1 cellular context compared by ENCODE assay signal in the genomic region with DNA sequence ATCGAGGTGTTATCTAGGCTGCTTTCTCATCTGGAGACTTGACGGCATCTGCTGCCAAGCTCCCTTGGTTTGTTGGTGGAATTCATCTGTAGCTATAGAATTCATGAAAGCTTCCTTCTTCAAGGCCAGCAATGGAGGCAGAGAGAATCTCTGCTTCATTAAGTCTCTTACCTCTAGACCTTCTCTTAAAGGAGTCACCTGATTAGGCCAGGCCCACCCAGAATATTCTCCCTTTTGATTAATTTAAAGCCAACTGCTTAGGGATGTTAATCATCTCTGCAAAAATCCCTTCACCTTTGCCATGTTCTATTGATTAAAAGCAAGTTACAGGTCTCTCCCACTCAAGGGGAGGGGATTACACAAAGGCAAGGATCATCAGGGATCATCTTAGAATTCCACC.
TF ChIP-seq lines count a peak whose summit lies in the region.

No MANE protein-coding gene starts in this region.

TF ChIP-seq in K562, 482 proteins besides CTCF, POLR2A, EP300 and RAD21:
- TF ChIP-seq RBM25 (IDR thresholded peaks at IDR 0.05; ENCODE audit: low read depth, low read length, severe bottlenecking) (peak; percentile 52), ZNF134 (CRISPR knock-in tag; conservative IDR thresholded peaks at IDR 0.05) (peak; percentile 99)
- TF ChIP-seq, protein P1, sequence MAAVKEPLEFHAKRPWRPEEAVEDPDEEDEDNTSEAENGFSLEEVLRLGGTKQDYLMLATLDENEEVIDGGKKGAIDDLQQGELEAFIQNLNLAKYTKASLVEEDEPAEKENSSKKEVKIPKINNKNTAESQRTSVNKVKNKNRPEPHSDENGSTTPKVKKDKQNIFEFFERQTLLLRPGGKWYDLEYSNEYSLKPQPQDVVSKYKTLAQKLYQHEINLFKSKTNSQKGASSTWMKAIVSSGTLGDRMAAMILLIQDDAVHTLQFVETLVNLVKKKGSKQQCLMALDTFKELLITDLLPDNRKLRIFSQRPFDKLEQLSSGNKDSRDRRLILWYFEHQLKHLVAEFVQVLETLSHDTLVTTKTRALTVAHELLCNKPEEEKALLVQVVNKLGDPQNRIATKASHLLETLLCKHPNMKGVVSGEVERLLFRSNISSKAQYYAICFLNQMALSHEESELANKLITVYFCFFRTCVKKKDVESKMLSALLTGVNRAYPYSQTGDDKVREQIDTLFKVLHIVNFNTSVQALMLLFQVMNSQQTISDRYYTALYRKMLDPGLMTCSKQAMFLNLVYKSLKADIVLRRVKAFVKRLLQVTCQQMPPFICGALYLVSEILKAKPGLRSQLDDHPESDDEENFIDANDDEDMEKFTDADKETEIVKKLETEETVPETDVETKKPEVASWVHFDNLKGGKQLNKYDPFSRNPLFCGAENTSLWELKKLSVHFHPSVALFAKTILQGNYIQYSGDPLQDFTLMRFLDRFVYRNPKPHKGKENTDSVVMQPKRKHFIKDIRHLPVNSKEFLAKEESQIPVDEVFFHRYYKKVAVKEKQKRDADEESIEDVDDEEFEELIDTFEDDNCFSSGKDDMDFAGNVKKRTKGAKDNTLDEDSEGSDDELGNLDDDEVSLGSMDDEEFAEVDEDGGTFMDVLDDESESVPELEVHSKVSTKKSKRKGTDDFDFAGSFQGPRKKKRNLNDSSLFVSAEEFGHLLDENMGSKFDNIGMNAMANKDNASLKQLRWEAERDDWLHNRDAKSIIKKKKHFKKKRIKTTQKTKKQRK (IDR thresholded peaks at IDR 0.05; ENCODE audit: borderline replicate concordance, low read depth, low read length), result no peak
